Comparison of ENCODE assay signal across 1 cellular context in the genomic region with DNA sequence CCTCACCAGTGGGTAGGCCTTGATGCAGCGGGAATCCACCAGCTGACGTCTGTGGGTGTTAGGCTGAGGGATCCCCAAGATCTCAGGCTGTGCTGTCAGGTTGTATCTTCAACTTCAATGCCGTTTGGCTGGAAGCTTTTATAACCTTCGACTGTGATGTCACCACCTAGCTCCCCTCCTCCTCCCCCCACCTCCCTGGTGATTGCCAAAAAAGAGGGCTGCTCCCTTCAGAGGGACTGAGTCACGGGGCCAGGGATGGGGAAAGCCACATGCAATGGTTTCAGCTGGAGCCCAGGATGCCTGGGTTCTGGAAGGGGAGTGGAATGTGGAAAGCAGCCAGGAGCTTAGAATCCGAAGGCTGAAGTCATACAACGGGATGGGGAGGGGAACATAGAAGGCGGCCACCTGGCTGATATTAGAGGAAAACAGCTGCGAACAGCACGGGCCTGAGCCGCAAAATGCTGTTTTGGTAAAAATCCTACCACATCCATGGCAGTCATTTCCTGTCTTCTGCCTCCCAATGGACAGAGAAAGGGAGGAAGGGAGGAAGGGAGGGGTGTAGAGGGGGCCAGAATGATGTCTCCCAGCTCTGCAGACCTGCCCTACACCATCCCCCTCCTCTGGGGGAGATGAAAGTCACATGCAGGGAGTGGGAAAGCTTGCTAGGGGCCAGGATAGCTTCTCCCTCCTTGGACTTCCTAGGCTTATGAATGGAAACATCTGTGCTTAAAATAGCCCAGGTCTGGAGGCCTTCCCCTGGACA.
TF ChIP-seq lines count a peak whose summit lies in the region.

A gene (minus strand): TSS at position 110 of the 763 bp plus-strand sequence. CDS start 1,022 bp downstream, outside the sequence.

TF ChIP-seq in endothelial cell of umbilical vein, 7 proteins besides CTCF, POLR2A, EP300 and RAD21:
- TF ChIP-seq, protein P1, sequence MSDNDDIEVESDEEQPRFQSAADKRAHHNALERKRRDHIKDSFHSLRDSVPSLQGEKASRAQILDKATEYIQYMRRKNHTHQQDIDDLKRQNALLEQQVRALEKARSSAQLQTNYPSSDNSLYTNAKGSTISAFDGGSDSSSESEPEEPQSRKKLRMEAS (IDR thresholded peaks at IDR 0.05; ENCODE audit: insufficient read depth, insufficient read length), result no peak
- no peak for TF ChIP-seq GATA2 (IDR thresholded peaks at IDR 0.05; ENCODE audit: insufficient read depth, insufficient read length, low read depth, low read length)
- TF ChIP-seq POLR2AphosphoS5 (IDR thresholded peaks at IDR 0.05; ENCODE audit: insufficient read depth, low read depth, low read length), result no peak
- no peak for TF ChIP-seq EZH2 (IDR thresholded peaks at IDR 0.05; ENCODE audit: borderline replicate concordance, low read depth, low read length, severe bottlenecking)
- TF ChIP-seq FOS (IDR thresholded peaks at IDR 0.05; ENCODE audit: borderline replicate concordance, insufficient read depth, low read length), result no peak
- TF ChIP-seq JUN (IDR thresholded peaks at IDR 0.05; ENCODE audit: borderline replicate concordance, insufficient read depth, insufficient read length, low read depth), result no peak
- no peak for TF ChIP-seq MYC (IDR thresholded peaks at IDR 0.05; ENCODE audit: low read depth, low read length)
